ENCODE assay signal across 17 cellular contexts in genomic region chr5:31464081-31464480, GRCh38.
DNase-seq lines count a peak whose midpoint lies in the region; ATAC-seq and TF ChIP-seq lines count a peak whose summit lies in the region.
"Had no signal": no experiment of that assay in that cellular context is flagged by ENCODE, and none has a peak within 500 bp of the region (broad histone marks: within the 10 kb centered on the region; RNA-seq: fewer than 3 reads in every experiment).

No MANE protein-coding gene starts in this region.

- H3K27me3 Mint-ChIP-seq in MCF 10A (ENCODE audit: insufficient read depth, unreplicated experiment): no peaks in the 10 kb centered on the region
- H3K27me3 Mint-ChIP-seq: B cell had no signal

- H3K4me1 ChIP-seq in mammary epithelial cell (ENCODE audit: insufficient read depth, low read length): no peaks in the 10 kb centered on the region
- H3K4me1 ChIP-seq: BLaER1 treated with 17β-estradiol and CSF1 and Interleukin-3, amounts not matched to agents 10 nM and 100 nM had no signal

- WGBS in mammary epithelial cell (ENCODE audit: low coverage, missing lambda C conversion rate): 97% methylated on average over 3 of the region's 4 CpGs

- POLR2A ChIA-PET in MCF 10A (lab: Yijun Ruan, JAX): interaction anchor here (0.9 kb wide), 1 partner anchor 55 kb away, joined by 3 read pairs; no protein-coding TSS in a partner anchor

- dilution Hi-C loops in mammary epithelial cell (cut with HindIII; ENCODE audit: low sequenced_read_pairs): no loop called here

- H3K36me3 Mint-ChIP-seq in MCF 10A (ENCODE audit: insufficient read depth, unreplicated experiment): peaks cover 92% of the 10 kb centered on the region

- peaks cover 5% of the 10 kb centered on the region for H3K4me1 Mint-ChIP-seq in MCF 10A (ENCODE audit: insufficient read depth, unreplicated experiment)
- H3K4me1 Mint-ChIP-seq: B cell, H9 had no signal

- no peak for ATAC-seq in stimulated activated naive CD8-positive, alpha-beta T cell treated with anti-CD3 and anti-CD28 coated beads, Interleukin-15, Interleukin-2, amounts not matched to agents 100 U/mL and 50 U/mL, for 24 hours
- no peak for ATAC-seq in HG03378 (IDR thresholded peaks at IDR 0.05; ENCODE audit: unreplicated experiment)
- ATAC-seq: CD8-positive, alpha-beta T cell; GM12878 had no signal

- no peaks in the 10 kb centered on the region for H3K27me3 ChIP-seq in mammary epithelial cell (ENCODE audit: insufficient read depth, low read length)
- H3K27me3 ChIP-seq: BLaER1 treated with 17β-estradiol and CSF1 and Interleukin-3, amounts not matched to agents 10 nM and 100 nM had no signal

- no TSS peak for BruUV-seq in MCF 10A (replicated peaks; lab: Mats Ljungman, UMichigan)
- BruUV-seq in mammary epithelial cell (replicated peaks; lab: Mats Ljungman, UMichigan): no TSS peak

- no peak overlapping the region for H2AFZ ChIP-seq in mammary epithelial cell (ENCODE audit: low read depth, low read length)

- CTCF ChIA-PET in MCF 10A (lab: Yijun Ruan, JAX) (interaction anchor here (0.6 kb wide), 1 partner anchor 227 kb away, joined by 3 read pairs; no protein-coding TSS in a partner anchor), mammary epithelial cell (lab: Charles Lee; ENCODE audit: low non-redundant PET) (no interaction called here)

- H3K4me3 ChIP-seq in mammary epithelial cell (replicated peaks in 1 of 3; ENCODE audit: insufficient read depth in 1 of 3, low read depth in 2 of 3, low read length in 3 of 3) (no peak overlapping the region), fibroblast of the aortic adventitia (ENCODE audit: low read depth, low read length) (no peak overlapping the region)
- H3K4me3 ChIP-seq: BLaER1 treated with 17β-estradiol and CSF1 and Interleukin-3, amounts not matched to agents 10 nM and 100 nM; GM12878 had no signal

- in situ Hi-C loops in mammary epithelial cell (cut with MboI; ENCODE audit: low sequenced_read_pairs in 2 of 2): no loop called here

- H3K9ac ChIP-seq in mammary epithelial cell (ENCODE audit: insufficient read depth, low read length): no peak overlapping the region
- H3K9ac ChIP-seq: BLaER1 treated with 17β-estradiol and CSF1 and Interleukin-3, amounts not matched to agents 10 nM and 100 nM had no signal

- H3K4me3 Mint-ChIP-seq in MCF 10A (ENCODE audit: unreplicated experiment): no peak overlapping the region
- H3K4me3 Mint-ChIP-seq: B cell; CD8-positive, alpha-beta T cell; H9 had no signal

- H3K4me2 ChIP-seq in mammary epithelial cell (ENCODE audit: insufficient read depth, low read depth, low read length): no peak overlapping the region
- H3K4me2 ChIP-seq: BLaER1 treated with 17β-estradiol and CSF1 and Interleukin-3, amounts not matched to agents 10 nM and 100 nM had no signal

- peak overlapping the region; percentile 33 for H3K27ac Mint-ChIP-seq in MCF 10A (ENCODE audit: low read depth, unreplicated experiment)
- H3K27ac Mint-ChIP-seq: B cell; CD8-positive, alpha-beta T cell; H9 had no signal

- H3K79me2 ChIP-seq in mammary epithelial cell (ENCODE audit: insufficient read depth, low read length): no peaks in the 10 kb centered on the region

- DNase-seq in MCF 10A (ENCODE audit: unreplicated experiment): no peak
- DNase-seq in mammary epithelial cell: no peak
- DNase-seq in dermis blood vessel endothelial cell: peak; percentile 9
- peak; percentile 67 for DNase-seq in fibroblast of the aortic adventitia (ENCODE audit: low read depth)
- DNase-seq in stimulated activated naive CD8-positive, alpha-beta T cell treated with anti-CD3 and anti-CD28 coated beads, Interleukin-15, Interleukin-2, amounts not matched to agents 100 U/mL and 50 U/mL, for 24 hours: no peak
- DNase-seq in GM03348 (ENCODE audit: low spot score): no peak
- DNase-seq: 8988T; Calu3; CD8-positive, alpha-beta T cell; DMS79 treated with DMSO at 0.1 percent for 48 hours; GF-D8; H9 had no signal

- intact Hi-C loops in MCF 10A (cut with micrococcal nuclease): no loop called here
- intact Hi-C loops in mammary epithelial cell (cut with micrococcal nuclease): no loop called here

- peaks cover 31% of the 10 kb centered on the region for H3K36me3 ChIP-seq in mammary epithelial cell (ENCODE audit: insufficient read depth, low read length)

- no peaks in the 10 kb centered on the region for H3K9me3 ChIP-seq in mammary epithelial cell (replicated peaks; ENCODE audit: insufficient read depth, low read length)

- peaks cover 6% of the 10 kb centered on the region for H3K9me3 Mint-ChIP-seq in MCF 10A (ENCODE audit: unreplicated experiment)

- no peak overlapping the region for H3K27ac ChIP-seq in mammary epithelial cell (ENCODE audit: insufficient read depth, low read depth, low read length)
- H3K27ac ChIP-seq: BLaER1 treated with 17β-estradiol and CSF1 and Interleukin-3, amounts not matched to agents 10 nM and 100 nM; HL-60 had no signal

- H4K20me1 ChIP-seq in mammary epithelial cell (ENCODE audit: insufficient read depth, low read length): no peaks in the 10 kb centered on the region
- H4K20me1 ChIP-seq: BLaER1 treated with 17β-estradiol and CSF1 and Interleukin-3, amounts not matched to agents 10 nM and 100 nM had no signal

- TF ChIP-seq CTCF in MCF 10A (IDR thresholded peaks at IDR 0.05; ENCODE audit: unreplicated experiment) (no peak), mammary epithelial cell (conservative IDR thresholded peaks at IDR 0.05 in 1 of 2, IDR thresholded peaks at IDR 0.05 in 1 of 2; ENCODE audit: extremely low read depth in 1 of 2, insufficient read depth in 1 of 2, low read depth in 1 of 2, low read length in 2 of 2) (no peak), fibroblast of the aortic adventitia (IDR thresholded peaks at IDR 0.05; ENCODE audit: insufficient read depth, low read length) (no peak)

Comparison
In these comparisons a context has a peak if more than half of its experiments do, and no peak if none do; other contexts are left out.
1. DNase-seq: peak in dermis blood vessel endothelial cell (single experiment) and fibroblast of the aortic adventitia (single experiment); none in MCF 10A (single experiment), mammary epithelial cell (single experiment), stimulated activated naive CD8-positive, alpha-beta T cell treated with anti-CD3 and anti-CD28 coated beads, Interleukin-15, Interleukin-2, amounts not matched to agents 100 U/mL and 50 U/mL, for 24 hours (single experiment) and GM03348 (single experiment).